ENCODE assay signal across 29 cellular contexts in genomic region chr22:42891696-42892095, GRCh38. TPM values are rescaled to one million over a fixed set of nuclear protein-coding genes. Genes with fewer than 3 reads are reported as not detected.
DNase-seq lines count a peak whose midpoint lies in the region; ATAC-seq and TF ChIP-seq lines count a peak whose summit lies in the region.
"Had no signal": no experiment of that assay in that cellular context is flagged by ENCODE, and none has a peak within 500 bp of the region (broad histone marks: within the 10 kb centered on the region; RNA-seq: fewer than 3 reads in every experiment).

No MANE protein-coding gene starts in this region.

- no peak for TF ChIP-seq EP300 in stomach (IDR thresholded peaks at IDR 0.05)

- H3K36me3 Mint-ChIP-seq in activated CD8-positive, alpha-beta T cell treated with anti-CD3 and anti-CD28 coated beads, Interleukin-2, amount 10 ng/mL, durations not matched to agents 7 days and 5 days (ENCODE audit: low read depth), result peaks cover 15% of the 10 kb centered on the region
- H3K36me3 Mint-ChIP-seq in activated CD8-positive, alpha-beta T cell treated with anti-CD3 and anti-CD28 coated beads for 36 hours (ENCODE audit: low read depth), result peaks cover 6% of the 10 kb centered on the region
- H3K36me3 Mint-ChIP-seq in neural progenitor cell, result peaks cover 6% of the 10 kb centered on the region
- peaks cover 40% of the 10 kb centered on the region for H3K36me3 Mint-ChIP-seq in activated T-cell treated with anti-CD3 and anti-CD28 coated beads, Interleukin-2, amount 50 U/mL, for 24 hours (ENCODE audit: low read depth)

- H3K9me3 Mint-ChIP-seq in activated CD8-positive, alpha-beta T cell treated with anti-CD3 and anti-CD28 coated beads, Interleukin-2, amount 10 ng/mL, durations not matched to agents 7 days and 5 days (ENCODE audit: insufficient read depth), result no peaks in the 10 kb centered on the region
- no peaks in the 10 kb centered on the region for H3K9me3 Mint-ChIP-seq in activated CD8-positive, alpha-beta T cell treated with anti-CD3 and anti-CD28 coated beads for 36 hours
- no peaks in the 10 kb centered on the region for H3K9me3 Mint-ChIP-seq in neural progenitor cell
- no peaks in the 10 kb centered on the region for H3K9me3 Mint-ChIP-seq in activated T-cell treated with anti-CD3 and anti-CD28 coated beads, Interleukin-2, amount 50 U/mL, for 24 hours
- H3K9me3 Mint-ChIP-seq: stimulated activated naive CD8-positive, alpha-beta T cell treated with anti-CD3 and anti-CD28 coated beads, Interleukin-15, Interleukin-2, amounts not matched to agents 100 ng/mL and 50 ng/mL, for 24 hours; T-cell; type B pancreatic cell had no signal

- H3K4me1 Mint-ChIP-seq in activated CD8-positive, alpha-beta T cell treated with anti-CD3 and anti-CD28 coated beads, Interleukin-2, amount 10 ng/mL, durations not matched to agents 7 days and 5 days (ENCODE audit: low read depth), result peaks cover 80% of the 10 kb centered on the region
- H3K4me1 Mint-ChIP-seq in activated CD8-positive, alpha-beta T cell treated with anti-CD3 and anti-CD28 coated beads for 36 hours (ENCODE audit: low read depth), result peaks cover 39% of the 10 kb centered on the region
- H3K4me1 Mint-ChIP-seq in neural progenitor cell, result no peaks in the 10 kb centered on the region
- H3K4me1 Mint-ChIP-seq in activated T-cell treated with anti-CD3 and anti-CD28 coated beads, Interleukin-2, amount 50 U/mL, for 24 hours (ENCODE audit: low read depth), result peaks cover 38% of the 10 kb centered on the region

- no peak overlapping the region for H2AFZ ChIP-seq in neural progenitor cell (replicated peaks)

- H3K4me3 ChIP-seq in body of pancreas (no peak overlapping the region), lower lobe of right lung (no peak overlapping the region), stomach (no peak overlapping the region), neural progenitor cell (no peak overlapping the region)
- H3K4me3 ChIP-seq: colonic mucosa, gastroesophageal sphincter, ovary, SJSA1 had no signal

- no peaks in the 10 kb centered on the region for H3K27me3 ChIP-seq in body of pancreas
- no peaks in the 10 kb centered on the region for H3K27me3 ChIP-seq in lower lobe of right lung (ENCODE audit: low read depth)
- H3K27me3 ChIP-seq in stomach, result no peaks in the 10 kb centered on the region
- H3K27me3 ChIP-seq in neural progenitor cell, result no peaks in the 10 kb centered on the region
- H3K27me3 ChIP-seq: colonic mucosa, gastroesophageal sphincter, ovary, SJSA1 had no signal

- 67 to 69% methylated on average over 3 of the region's 3 CpGs for WGBS in body of pancreas, 2 donors
- 73 to 94% (median 77%) methylated on average over 3 of the region's 3 CpGs for WGBS in stomach, 5 donors

- TF ChIP-seq CTCF in activated CD8-positive, alpha-beta T cell treated with anti-CD3 and anti-CD28 coated beads for 36 hours (IDR thresholded peaks at IDR 0.05), result no peak
- TF ChIP-seq CTCF in body of pancreas (IDR thresholded peaks at IDR 0.05), result no peak
- TF ChIP-seq CTCF in lower lobe of right lung (IDR thresholded peaks at IDR 0.05), result no peak
- TF ChIP-seq CTCF in stomach (IDR thresholded peaks at IDR 0.05), result no peak
- TF ChIP-seq CTCF in neural progenitor cell (IDR thresholded peaks at IDR 0.05), result no peak

- H3K4me1 ChIP-seq in body of pancreas (peaks cover 99% of the 10 kb centered on the region), lower lobe of right lung (peaks cover 57% of the 10 kb centered on the region), stomach (peaks cover 51 to 96% (median 71%) of the 10 kb centered on the region in 4 donors), neural progenitor cell (no peaks in the 10 kb centered on the region)

- H3K36me3 ChIP-seq in body of pancreas (replicated peaks in 1 of 2; ENCODE audit: insufficient read depth in 1 of 2, low read depth in 2 of 2) (peaks cover 0 to 2% of the 10 kb centered on the region in 2 donors), lower lobe of right lung (peaks cover 50% of the 10 kb centered on the region), stomach (peaks cover 26 to 66% (median 51%) of the 10 kb centered on the region in 4 donors), neural progenitor cell (no peaks in the 10 kb centered on the region)
- H3K36me3 ChIP-seq: colonic mucosa, ovary had no signal

- CTCF ChIA-PET in activated CD8-positive, alpha-beta T cell treated with anti-CD3 and anti-CD28 coated beads, Interleukin-2, amount 10 ng/mL, durations not matched to agents 7 days and 5 days (lab: Charles Lee), result interaction anchor here (1.9 kb wide), 1 partner anchor 24 kb away, joined by 8 read pairs; no protein-coding TSS in a partner anchor
- CTCF ChIA-PET in activated CD8-positive, alpha-beta T cell treated with anti-CD3 and anti-CD28 coated beads for 36 hours (lab: Charles Lee), result no interaction called here

- no peaks in the 10 kb centered on the region for H3F3A ChIP-seq in neural progenitor cell (ENCODE audit: low read depth)

- peak overlapping the region; percentile 39 for H3K27ac Mint-ChIP-seq in activated CD8-positive, alpha-beta T cell treated with anti-CD3 and anti-CD28 coated beads, Interleukin-2, amount 10 ng/mL, durations not matched to agents 7 days and 5 days
- H3K27ac Mint-ChIP-seq in activated CD8-positive, alpha-beta T cell treated with anti-CD3 and anti-CD28 coated beads for 36 hours, result no peak overlapping the region
- no peak overlapping the region for H3K27ac Mint-ChIP-seq in neural progenitor cell
- no peak overlapping the region for H3K27ac Mint-ChIP-seq in activated T-cell treated with anti-CD3 and anti-CD28 coated beads, Interleukin-2, amount 50 U/mL, for 24 hours
- H3K27ac Mint-ChIP-seq: stimulated activated naive CD8-positive, alpha-beta T cell treated with anti-CD3 and anti-CD28 coated beads, Interleukin-15, Interleukin-2, amounts not matched to agents 100 ng/mL and 50 ng/mL, for 24 hours; type B pancreatic cell had no signal

- no peak overlapping the region for H3K9ac ChIP-seq in neural progenitor cell

- no peak for ATAC-seq in activated CD8-positive, alpha-beta T cell treated with anti-CD3 and anti-CD28 coated beads, Interleukin-2, amount 10 ng/mL, durations not matched to agents 7 days and 5 days
- no peak for ATAC-seq in activated CD8-positive, alpha-beta T cell treated with anti-CD3 and anti-CD28 coated beads for 36 hours
- ATAC-seq in body of pancreas, result no peak
- ATAC-seq in lower lobe of right lung, result no peak
- ATAC-seq: activated CD4-positive, CD25-positive, alpha-beta regulatory T cell treated with anti-CD3 and anti-CD28 coated beads, Interleukin-2, amount 50 U/mL, for 24 hours; gastroesophageal sphincter; Panc1; T-cell had no signal

- POLR2A ChIA-PET in activated CD8-positive, alpha-beta T cell treated with anti-CD3 and anti-CD28 coated beads, Interleukin-2, amount 10 ng/mL, durations not matched to agents 7 days and 5 days (lab: Charles Lee), result no interaction called here
- POLR2A ChIA-PET in activated CD8-positive, alpha-beta T cell treated with anti-CD3 and anti-CD28 coated beads for 36 hours (lab: Charles Lee), result no interaction called here

- no peak overlapping the region for H3K4me2 ChIP-seq in neural progenitor cell

- no peak for DNase-seq in activated CD8-positive, alpha-beta T cell treated with anti-CD3 and anti-CD28 coated beads, Interleukin-2, amount 10 ng/mL, durations not matched to agents 7 days and 5 days
- no peak for DNase-seq in activated CD8-positive, alpha-beta T cell treated with anti-CD3 and anti-CD28 coated beads for 36 hours
- DNase-seq in body of pancreas (peak in 2 of 4 donors; percentile 55 to 57), lower lobe of right lung (no peak), stomach (no peak), neural progenitor cell (ENCODE audit: low spot score) (no peak), HCEC 1CT (no peak)
- no peak for DNase-seq in activated T-cell treated with anti-CD3 and anti-CD28 coated beads, Interleukin-2, amount 50 U/mL, for 24 hours
- DNase-seq: 8988T; activated CD8-positive, alpha-beta memory T cell treated with anti-CD3 and anti-CD28 coated beads for 24 hours; activated T-cell treated with anti-CD3 and anti-CD28 coated beads, Interleukin-2, amount 50 U/mL, for 1 hour; colonic mucosa; COR-L47; DMS79; GF-D8; islet precursor cell; MV-4-11; NCI-H187; NCI-H2171 treated with DMSO at 0.1 percent for 48 hours; NCI-H526 treated with DMSO at 0.1 percent for 48 hours; ovary; stimulated activated CD4-positive, alpha-beta T cell treated with anti-CD3 and anti-CD28 coated beads, Interleukin-4, amount 100 ng/mL, for 4 hours; T-cell had no signal

- peaks cover 29% of the 10 kb centered on the region for H4K20me1 ChIP-seq in neural progenitor cell (ENCODE audit: low read depth)

- intact Hi-C loops in activated CD8-positive, alpha-beta T cell treated with anti-CD3 and anti-CD28 coated beads for 36 hours (cut with micrococcal nuclease), result no loop called here
- intact Hi-C loops in body of pancreas (cut with DNase I) (no loop called here), lower lobe of right lung (cut with DNase I) (no loop called here), stomach (cut with DNase I; ENCODE audit: low total_unique reads) (no loop called here)

- H3K9me3 ChIP-seq in body of pancreas, result no peaks in the 10 kb centered on the region
- H3K9me3 ChIP-seq in lower lobe of right lung, result no peaks in the 10 kb centered on the region
- H3K9me3 ChIP-seq in stomach, result no peaks in the 10 kb centered on the region
- no peaks in the 10 kb centered on the region for H3K9me3 ChIP-seq in neural progenitor cell (ENCODE audit: low read depth)
- H3K9me3 ChIP-seq: colonic mucosa, gastroesophageal sphincter, ovary, SJSA1 had no signal

- H3K27ac ChIP-seq in body of pancreas (peak overlapping the region; percentile 94 to 99 (median 96)), lower lobe of right lung (peak overlapping the region; percentile 74), stomach (peak overlapping the region; percentile 81 to 93 (median 87)), neural progenitor cell (no peak overlapping the region)
- H3K27ac ChIP-seq: ovary, SJSA1 had no signal

- TF ChIP-seq POLR2A in body of pancreas (IDR thresholded peaks at IDR 0.05) (no peak), stomach (IDR thresholded peaks at IDR 0.05) (no peak)

- no peaks in the 10 kb centered on the region for H3K27me3 Mint-ChIP-seq in activated CD8-positive, alpha-beta T cell treated with anti-CD3 and anti-CD28 coated beads, Interleukin-2, amount 10 ng/mL, durations not matched to agents 7 days and 5 days (ENCODE audit: low read depth)
- H3K27me3 Mint-ChIP-seq in activated CD8-positive, alpha-beta T cell treated with anti-CD3 and anti-CD28 coated beads for 36 hours, result no peaks in the 10 kb centered on the region
- H3K27me3 Mint-ChIP-seq in neural progenitor cell (ENCODE audit: insufficient read depth, low read depth), result peaks cover 2% of the 10 kb centered on the region
- H3K27me3 Mint-ChIP-seq in activated T-cell treated with anti-CD3 and anti-CD28 coated beads, Interleukin-2, amount 50 U/mL, for 24 hours, result no peaks in the 10 kb centered on the region
- H3K27me3 Mint-ChIP-seq: stimulated activated naive CD8-positive, alpha-beta T cell treated with anti-CD3 and anti-CD28 coated beads, Interleukin-15, Interleukin-2, amounts not matched to agents 100 ng/mL and 50 ng/mL, for 24 hours; T-cell; type B pancreatic cell had no signal

- no peaks in the 10 kb centered on the region for H3K79me2 ChIP-seq in neural progenitor cell (ENCODE audit: low read depth)

- H3K4me3 Mint-ChIP-seq in activated CD8-positive, alpha-beta T cell treated with anti-CD3 and anti-CD28 coated beads, Interleukin-2, amount 10 ng/mL, durations not matched to agents 7 days and 5 days, result no peak overlapping the region
- H3K4me3 Mint-ChIP-seq in activated CD8-positive, alpha-beta T cell treated with anti-CD3 and anti-CD28 coated beads for 36 hours, result no peak overlapping the region
- H3K4me3 Mint-ChIP-seq in neural progenitor cell, result no peak overlapping the region
- no peak overlapping the region for H3K4me3 Mint-ChIP-seq in activated T-cell treated with anti-CD3 and anti-CD28 coated beads, Interleukin-2, amount 50 U/mL, for 24 hours
- H3K4me3 Mint-ChIP-seq: stimulated activated naive CD8-positive, alpha-beta T cell treated with anti-CD3 and anti-CD28 coated beads, Interleukin-15, Interleukin-2, amounts not matched to agents 100 ng/mL and 50 ng/mL, for 24 hours; T-cell; type B pancreatic cell had no signal

RNA-seq across cellular contexts. Expression of gene ARFGAP3, which starts 34.6 kb away (rescaled TPM):
- 10 to 100 TPM; 35.8 to 36.7 TPM for total RNA-seq in activated CD8-positive, alpha-beta T cell treated with anti-CD3 and anti-CD28 coated beads, Interleukin-2, amount 10 ng/mL, durations not matched to agents 7 days and 5 days
- total RNA-seq in activated CD8-positive, alpha-beta T cell treated with anti-CD3 and anti-CD28 coated beads for 36 hours, result 10 to 100 TPM; 27.1 to 27.2 TPM
- total RNA-seq in body of pancreas (10 to 100 TPM; 64.3 to 73.2 TPM), lower lobe of right lung (39.9 TPM), stomach (10 to 100 TPM in 4 of 5 donors, 1 to 10 TPM in 1; 4.6 to 77.5 (median 40.6) TPM), neural progenitor cell (ENCODE audit: low replicate concordance) (41.3 and 53.9 TPM in 2 replicates)
- 10 to 100 TPM; 23.2 to 51.9 (median 39.2) TPM for polyA plus RNA-seq in stomach
